ENCODE assay signal across 22 cellular contexts in the genomic region with DNA sequence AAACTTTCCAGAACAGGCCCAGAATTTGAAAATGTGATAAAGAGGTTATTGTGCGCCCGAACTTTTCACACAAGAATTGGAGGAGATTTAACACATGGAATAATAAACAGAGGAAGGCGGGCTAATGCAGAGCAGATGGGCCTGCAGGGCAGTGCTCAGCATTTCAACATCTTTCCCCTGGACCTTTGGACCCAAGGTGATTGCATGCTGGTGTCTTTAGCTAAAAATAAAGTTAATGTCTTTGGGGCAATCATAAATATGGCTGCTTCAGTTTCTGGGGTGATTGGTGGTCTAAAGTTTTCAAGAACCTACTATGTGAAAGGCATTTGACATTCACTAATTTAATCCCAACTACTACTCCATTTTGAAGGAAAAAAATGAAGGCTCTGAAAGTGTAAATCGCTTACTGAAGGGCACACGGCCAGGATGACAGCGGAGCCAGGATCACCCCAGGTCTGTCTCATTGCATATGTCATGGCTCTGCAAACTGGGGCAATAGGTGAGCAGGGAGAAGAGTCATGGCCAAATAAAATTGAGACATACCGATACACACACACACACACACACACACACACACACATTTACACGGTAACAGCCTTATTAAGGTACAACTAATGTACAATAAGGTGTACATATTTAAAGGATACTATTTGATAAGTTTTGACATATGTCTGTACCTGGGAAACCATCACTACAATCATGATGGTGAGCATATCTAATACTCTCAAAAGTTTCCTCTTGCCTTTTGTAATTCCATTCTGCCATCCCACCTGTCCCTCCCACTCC. TPM values are rescaled to one million over a fixed set of nuclear protein-coding genes. Genes with fewer than 3 reads are reported as not detected.
"Had no signal": no experiment of that assay in that cellular context is flagged by ENCODE, and none has a peak within 500 bp of the region (broad histone marks: within the 10 kb centered on the region; RNA-seq: fewer than 3 reads in every experiment).

No MANE protein-coding gene starts in this region.

- ATAC-seq: effector memory CD8-positive, alpha-beta T cell; foreskin keratinocyte; gastroesophageal sphincter; heart right ventricle; mucosa of descending colon; natural killer cell treated with Interleukin-12 subunit alpha and Interleukin-12 subunit beta and Interleukin-15 and Interleukin-18, amount 100 ng/mL, for 72 hours; stimulated activated effector memory CD8-positive, alpha-beta T cell treated with anti-CD3 and anti-CD28 coated beads, Interleukin-12 subunit alpha, Interleukin-12 subunit beta, amount 100 ng/mL, for 72 hours had no signal

- H3K27ac ChIP-seq: foreskin keratinocyte, gastroesophageal sphincter, heart right ventricle, neutrophil, prostate gland, right atrium auricular region, sigmoid colon, stomach, testis, tibial artery had no signal

- DNase-seq: cortex of kidney; effector memory CD8-positive, alpha-beta T cell; foreskin keratinocyte; glutamatergic neuron; heart right ventricle; hypothalamus; mesenchymal stem cell; mucosa of descending colon; naive B cell; sigmoid colon; stimulated activated CD4-positive, alpha-beta T cell treated with anti-CD3 and anti-CD28 coated beads, Interleukin-2, amount 100 ng/mL, for 24 hours; stimulated activated CD4-positive, alpha-beta T cell treated with anti-CD3 and anti-CD28 coated beads, Interleukin-4, amount 100 ng/mL, for 24 hours; stimulated activated naive CD4-positive, alpha-beta T cell treated with Interleukin-2 at 50 U/mL for 16 hours; stomach; testis; tibial artery had no signal

- H3K9me3 ChIP-seq: prostate gland, testis had no signal

- H3K27me3 ChIP-seq: foreskin keratinocyte, gastroesophageal sphincter, heart right ventricle, neutrophil, right atrium auricular region, sigmoid colon, stomach, testis, tibial artery had no signal

- H3K36me3 ChIP-seq: neutrophil had no signal

- H3K4me3 ChIP-seq: gastroesophageal sphincter, heart right ventricle, mucosa of descending colon, prostate gland, right atrium auricular region, sigmoid colon, stomach, testis, tibial artery had no signal

- H3K4me1 ChIP-seq: foreskin keratinocyte, gastroesophageal sphincter, heart right ventricle, prostate gland, right atrium auricular region, sigmoid colon, stomach, testis, tibial artery had no signal

RNA-seq across cellular contexts. Expression of a gene that starts 34.5 kb away (rescaled TPM):
- polyA plus RNA-seq: foreskin keratinocyte had no signal
